7 cellular contexts compared by ENCODE assay signal in genomic region chr6:35259946-35260626, GRCh38. TPM values are rescaled to one million over a fixed set of nuclear protein-coding genes. Genes with fewer than 3 reads are reported as not detected.
A peak's percentile ranks its signal among the peaks of the same experiment; 100 is the strongest.
DNase-seq lines count a peak whose midpoint lies in the region; ATAC-seq and FAIRE-seq lines count a peak whose summit lies in the region.

No MANE protein-coding gene starts in this region.

- H3K27me3 Mint-ChIP-seq in effector memory CD8-positive, alpha-beta T cell: no peaks in the 10 kb centered on the region

- FAIRE-seq in GM18507 (lab: Jason Lieb, UNC): peak; percentile 77

- ATAC-seq in HG02798 (IDR thresholded peaks at IDR 0.05; ENCODE audit: poor library complexity, unreplicated experiment): peak; percentile 38
- ATAC-seq in effector memory CD8-positive, alpha-beta T cell (replicated peaks): peak; percentile 68

- peak overlapping the region; percentile 97 to 99 for H3K27ac Mint-ChIP-seq in effector memory CD8-positive, alpha-beta T cell

- DNase-seq in GM18507 (ENCODE audit: extremely low spot score, insufficient read length, low read depth): peak; percentile 56
- DNase-seq in NCI-H460 (ENCODE audit: extremely low read depth, low read depth): peak; percentile 20
- peak; percentile 62 to 64 for DNase-seq in activated CD8-positive, alpha-beta memory T cell treated with anti-CD3 and anti-CD28 coated beads for 1 hour (ENCODE audit: extremely low read depth in 1 of 2, low read depth in 1 of 2)
- DNase-seq in effector memory CD8-positive, alpha-beta T cell: peak; percentile 67 to 85 (median 79)
- peak; percentile 61 for DNase-seq in midbrain (lab: John Stamatoyannopoulos, UW)
- DNase-seq in stimulated activated CD8-positive, alpha-beta memory T cell treated with anti-CD3 and anti-CD28 coated beads, Interleukin-2, amount 100 ng/mL, for 1 hour (ENCODE audit: low read depth in 2 of 2): peak; percentile 43 to 58

- peak overlapping the region; percentile 87 to 94 for H3K4me3 Mint-ChIP-seq in effector memory CD8-positive, alpha-beta T cell

- no peaks in the 10 kb centered on the region for H3K9me3 Mint-ChIP-seq in effector memory CD8-positive, alpha-beta T cell

- H3K4me1 Mint-ChIP-seq in effector memory CD8-positive, alpha-beta T cell (ENCODE audit: low read depth in 2 of 2): peaks cover 42 to 51% of the 10 kb centered on the region in 2 donors

- peaks cover 21% of the 10 kb centered on the region for H3K36me3 Mint-ChIP-seq in effector memory CD8-positive, alpha-beta T cell (ENCODE audit: insufficient read depth)

RNA-seq across cellular contexts. Expression of gene ZNF76, which starts 0.6 kb away (rescaled TPM):
- total RNA-seq in NCI-H460 (2014; rRNA removed; shearing (Covaris generic)): 7.2 and 7.9 TPM in 2 replicates
- polyA plus RNA-seq in NCI-H460 (2014; cell fraction: nucleus; rRNA removed): 29.4 and 36.2 TPM in 2 replicates

RNA-seq across cellular contexts. Expression of gene DEF6, which starts 37.5 kb away (rescaled TPM):
- total RNA-seq in NCI-H460 (2014; rRNA removed; shearing (Covaris generic)): 2.1 and 2.7 TPM in 2 replicates
- polyA plus RNA-seq in NCI-H460 (2014; cell fraction: nucleus; rRNA removed): 8.5 and 11.5 TPM in 2 replicates

RNA-seq across cellular contexts. Expression of gene SCUBE3, which starts 46.3 kb away (rescaled TPM):
- 0.02 TPM in 1 of 2 replicates, not detected in the other for total RNA-seq in NCI-H460 (2014; rRNA removed; shearing (Covaris generic))
- polyA plus RNA-seq in NCI-H460 (2014; cell fraction: nucleus; rRNA removed): not detected in 2 replicates

Comparison
In these comparisons a context has a peak if more than half of its experiments do, and no peak if none do; other contexts are left out.
1. Peak in every context shown above with its lines: DNase-seq and ATAC-seq.
2. DNase-seq: peak in every context shown above with its lines; median percentile 79 in effector memory CD8-positive, alpha-beta T cell; 63 in activated CD8-positive, alpha-beta memory T cell treated with anti-CD3 and anti-CD28 coated beads for 1 hour; 61 in midbrain; 56 in GM18507; 50 in stimulated activated CD8-positive, alpha-beta memory T cell treated with anti-CD3 and anti-CD28 coated beads, Interleukin-2, amount 100 ng/mL, for 1 hour; 20 in NCI-H460.